8 cellular contexts compared by ENCODE assay signal in genomic region chr2:70552501-70553333, GRCh38. TPM values are rescaled to one million over a fixed set of nuclear protein-coding genes. Genes with fewer than 3 reads are reported as not detected.
DNase-seq lines count a peak whose midpoint lies in the region; ATAC-seq lines count a peak whose summit lies in the region.

No MANE protein-coding gene starts in this region.

- no peak overlapping the region for H2BK5ac ChIP-seq in neuronal stem cell (ENCODE audit: low read length)

- no peaks in the 10 kb centered on the region for H3K9me3 Mint-ChIP-seq in effector memory CD8-positive, alpha-beta T cell

- H3K9ac ChIP-seq in SK-N-MC (ENCODE audit: insufficient read length) = no peak overlapping the region
- H3K9ac ChIP-seq in neuronal stem cell (ENCODE audit: low read depth, low read length, poor library complexity) = no peak overlapping the region

- H2BK15ac ChIP-seq in neuronal stem cell (ENCODE audit: low read length) = no peak overlapping the region

- WGBS in neuronal stem cell (ENCODE audit: extremely low coverage in 2 of 2, insufficient read length in 2 of 2, insufficient replicate concordance in 1 of 2), 2 donors = no CpG with 5 or more reads among the region's 45 CpGs

- no peak overlapping the region for H2BK12ac ChIP-seq in neuronal stem cell (ENCODE audit: low read length)

- H3K4me1 Mint-ChIP-seq in effector memory CD8-positive, alpha-beta T cell (ENCODE audit: low read depth in 2 of 2) = peaks cover 18 to 23% of the 10 kb centered on the region in 2 donors

- H3K4me3 Mint-ChIP-seq in effector memory CD8-positive, alpha-beta T cell = peak overlapping the region; percentile 94 to 96

- no peak overlapping the region for H3K14ac ChIP-seq in neuronal stem cell (ENCODE audit: low read length)

- no peaks in the 10 kb centered on the region for H3K9me3 ChIP-seq in SK-N-MC (ENCODE audit: low read depth, low read length)
- H3K9me3 ChIP-seq in neuronal stem cell (replicated peaks in 1 of 2; ENCODE audit: control insufficient read depth in 2 of 2, insufficient read depth in 1 of 2, low read depth in 1 of 2, low read length in 2 of 2) = no peaks in the 10 kb centered on the region

- H2BK120ac ChIP-seq in neuronal stem cell (ENCODE audit: low read depth, low read length) = no peak overlapping the region

- H4K91ac ChIP-seq in neuronal stem cell (ENCODE audit: low read depth, low read length, poor library complexity) = no peak overlapping the region

- no peak overlapping the region for H3K23ac ChIP-seq in neuronal stem cell (ENCODE audit: low read depth, low read length, poor library complexity)

- H3K4me1 ChIP-seq in neuronal stem cell (ENCODE audit: control insufficient read depth in 2 of 2, insufficient read depth in 1 of 2, low read depth in 1 of 2, low read length in 2 of 2) = peaks cover 0 to 12% of the 10 kb centered on the region in 2 donors

- no peaks in the 10 kb centered on the region for H3K79me1 ChIP-seq in neuronal stem cell (ENCODE audit: low read depth, low read length)

- H3K36me3 ChIP-seq in SK-N-MC (ENCODE audit: insufficient read depth, low read length) (no peaks in the 10 kb centered on the region), neuronal stem cell (replicated peaks in 1 of 2; ENCODE audit: control insufficient read depth in 2 of 2, insufficient read depth in 2 of 2, low read length in 2 of 2) (no peaks in the 10 kb centered on the region)

- H3K4me3 ChIP-seq in SK-N-MC (peak overlapping the region; percentile 74), neuronal stem cell (ENCODE audit: low read length in 2 of 2) (peak overlapping the region in 1 of 2 donors; percentile 79)

- H3K18ac ChIP-seq in neuronal stem cell (ENCODE audit: low read length) = peak overlapping the region; percentile 42

- ATAC-seq in effector memory CD8-positive, alpha-beta T cell (replicated peaks) = peak; percentile 21

- H4K8ac ChIP-seq in neuronal stem cell (ENCODE audit: low read depth, low read length) = no peak overlapping the region

- peaks cover 10 to 70% (median 30%) of the 10 kb centered on the region in 3 experiments for H3K27me3 ChIP-seq in neuronal stem cell (ENCODE audit: control insufficient read depth in 3 of 3, insufficient read depth in 3 of 3, low read depth in 1 of 3, low read length in 3 of 3)

- peak overlapping the region; percentile 67 for H3K4me2 ChIP-seq in neuronal stem cell (ENCODE audit: insufficient read depth, low read length, poor library complexity, severe bottlenecking)

- peak overlapping the region; percentile 93 for H2AFZ ChIP-seq in neuronal stem cell (ENCODE audit: low read length)

- DNase-seq in NOMO-1 (lab: John Stamatoyannopoulos, UW; ENCODE audit: unreplicated experiment in 2 of 2) (peak; percentile 15 to 54), NOMO-1 treated with dmso at 0.1 percent for 144 hours (lab: John Stamatoyannopoulos, UW; ENCODE audit: unreplicated experiment) (no peak), SK-N-MC (ENCODE audit: low read depth, low spot score) (no peak), neuronal stem cell (ENCODE audit: low spot score) (peak; percentile 23), NCI-H2196 (lab: John Stamatoyannopoulos, UW; ENCODE audit: unreplicated experiment) (no peak), iPS-NIHi7 (ENCODE audit: extremely low spot score) (no peak), UCSD-AML1 (lab: John Stamatoyannopoulos, UW; ENCODE audit: unreplicated experiment) (no peak)
- peak; percentile 9 to 18 (median 15) for DNase-seq in effector memory CD8-positive, alpha-beta T cell

- no peak overlapping the region for H3K4ac ChIP-seq in neuronal stem cell (ENCODE audit: low read length)

- H3K36me3 Mint-ChIP-seq in effector memory CD8-positive, alpha-beta T cell (ENCODE audit: insufficient read depth) = peaks cover 10% of the 10 kb centered on the region

- H2AK5ac ChIP-seq in neuronal stem cell (ENCODE audit: low read depth, low read length) = no peak overlapping the region

- peak overlapping the region; percentile 88 to 91 for H3K27ac Mint-ChIP-seq in effector memory CD8-positive, alpha-beta T cell

- peaks cover 0 to 6% of the 10 kb centered on the region in 2 donors for H3K27me3 Mint-ChIP-seq in effector memory CD8-positive, alpha-beta T cell

- H3K27ac ChIP-seq in SK-N-MC (no peak overlapping the region), neuronal stem cell (replicated peaks; ENCODE audit: low read length) (no peak overlapping the region)

RNA-seq across cellular contexts. Expression of gene TGFA, which starts 0.9 kb away (rescaled TPM):
- 0.25 TPM for polyA plus RNA-seq in neuronal stem cell (2013, experiment 1 of 2)
- 0.25 TPM for polyA plus RNA-seq in neuronal stem cell (2013, experiment 2 of 2)

Comparison
In these comparisons a context has a peak if more than half of its experiments do, and no peak if none do; other contexts are left out.
1. DNase-seq: peak in NOMO-1 (2 of 2), effector memory CD8-positive, alpha-beta T cell (3 of 3) and neuronal stem cell (single experiment); none in NOMO-1 treated with dmso at 0.1 percent for 144 hours (single experiment), SK-N-MC (single experiment), NCI-H2196 (single experiment), iPS-NIHi7 (single experiment) and UCSD-AML1 (single experiment).